In the genomic region with DNA sequence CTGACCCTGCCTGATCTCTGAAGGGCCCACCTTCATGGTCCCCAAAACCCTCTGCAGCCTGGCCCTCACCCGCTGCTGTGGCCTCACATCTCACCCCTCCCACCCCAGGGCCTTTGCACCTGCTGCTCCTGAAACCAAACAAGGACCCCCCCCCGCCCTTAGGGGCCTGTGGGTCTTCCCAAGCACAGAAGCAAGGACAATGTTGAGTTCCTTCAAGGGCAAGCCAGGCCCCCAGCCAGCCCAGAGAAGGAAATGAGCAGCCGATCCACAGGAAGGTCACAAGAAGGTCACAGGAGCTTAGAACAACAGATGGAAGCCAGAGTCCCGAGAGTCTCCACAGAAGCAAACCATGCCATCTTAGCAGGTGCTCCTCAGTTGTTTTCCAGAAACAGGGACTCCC, we compare ENCODE assay signal across 24 cellular contexts. TPM values are rescaled to one million over a fixed set of nuclear protein-coding genes. Genes with fewer than 3 reads are reported as not detected.
DNase-seq lines count a peak whose midpoint lies in the region; ATAC-seq lines count a peak whose summit lies in the region.
"Had no signal": no experiment of that assay in that cellular context is flagged by ENCODE, and none has a peak within 500 bp of the region (broad histone marks: within the 10 kb centered on the region; RNA-seq: fewer than 3 reads in every experiment).

No MANE protein-coding gene starts in this region.

- peaks cover 44% of the 10 kb centered on the region for H3K4me1 Mint-ChIP-seq in dendritic cell treated with granulocyte-macrophage colony-stimulating factor and Interleukin-4, amounts not matched to agents 40 ng/mL and 50 ng/mL, for 4 days (ENCODE audit: low read depth)
- H3K4me1 Mint-ChIP-seq in activated T-helper 1 cell treated with anti-CD3 and anti-CD28 coated beads, Interleukin-12 subunit alpha, Interleukin-12 subunit beta, Interleukin-2, Interleukin-4 antibody, amounts not matched to agents 30 ng/mL and 10 ng/mL and 1 ng/mL, durations not matched to agents 14 hours and 24 hours and 36 hours (ENCODE audit: low read depth): peaks cover 20% of the 10 kb centered on the region

- peak overlapping the region; percentile 74 for H3K4me2 ChIP-seq in BLaER1
- H3K4me2 ChIP-seq: smooth muscle cell had no signal

- no peaks in the 10 kb centered on the region for H3K36me3 Mint-ChIP-seq in dendritic cell treated with granulocyte-macrophage colony-stimulating factor and Interleukin-4, amounts not matched to agents 40 ng/mL and 50 ng/mL, for 4 days (ENCODE audit: low read depth)
- H3K36me3 Mint-ChIP-seq in activated T-helper 1 cell treated with anti-CD3 and anti-CD28 coated beads, Interleukin-12 subunit alpha, Interleukin-12 subunit beta, Interleukin-2, Interleukin-4 antibody, amounts not matched to agents 30 ng/mL and 10 ng/mL and 1 ng/mL, durations not matched to agents 14 hours and 24 hours and 36 hours (ENCODE audit: low read depth): no peaks in the 10 kb centered on the region
- H3K36me3 Mint-ChIP-seq: CD8-positive, alpha-beta T cell had no signal

- no peak for ATAC-seq in GM18870 (IDR thresholded peaks at IDR 0.05; ENCODE audit: unreplicated experiment)
- ATAC-seq: CD8-positive, alpha-beta T cell; HCT116 had no signal

- H3K27ac ChIP-seq in BLaER1: peak overlapping the region; percentile 66
- H3K27ac ChIP-seq: adrenal gland, breast epithelium, coronary artery, left ventricle myocardium inferior had no signal

- H3K27me3 Mint-ChIP-seq in dendritic cell treated with granulocyte-macrophage colony-stimulating factor and Interleukin-4, amounts not matched to agents 40 ng/mL and 50 ng/mL, for 4 days: peaks cover 16% of the 10 kb centered on the region
- no peaks in the 10 kb centered on the region for H3K27me3 Mint-ChIP-seq in activated T-helper 1 cell treated with anti-CD3 and anti-CD28 coated beads, Interleukin-12 subunit alpha, Interleukin-12 subunit beta, Interleukin-2, Interleukin-4 antibody, amounts not matched to agents 30 ng/mL and 10 ng/mL and 1 ng/mL, durations not matched to agents 14 hours and 24 hours and 36 hours (ENCODE audit: insufficient read depth)

- no peaks in the 10 kb centered on the region for H3K9me3 Mint-ChIP-seq in dendritic cell treated with granulocyte-macrophage colony-stimulating factor and Interleukin-4, amounts not matched to agents 40 ng/mL and 50 ng/mL, for 4 days
- H3K9me3 Mint-ChIP-seq in activated T-helper 1 cell treated with anti-CD3 and anti-CD28 coated beads, Interleukin-12 subunit alpha, Interleukin-12 subunit beta, Interleukin-2, Interleukin-4 antibody, amounts not matched to agents 30 ng/mL and 10 ng/mL and 1 ng/mL, durations not matched to agents 14 hours and 24 hours and 36 hours: no peaks in the 10 kb centered on the region
- H3K9me3 Mint-ChIP-seq: CD8-positive, alpha-beta T cell; immature natural killer cell; stimulated activated naive CD8-positive, alpha-beta T cell treated with anti-CD3 and anti-CD28 coated beads, Interleukin-15, Interleukin-2, amounts not matched to agents 100 ng/mL and 50 ng/mL, for 24 hours had no signal

- H3K36me3 ChIP-seq in BLaER1: no peaks in the 10 kb centered on the region
- H3K36me3 ChIP-seq: adrenal gland, breast epithelium, left ventricle myocardium inferior had no signal

- no peaks in the 10 kb centered on the region for H4K20me1 ChIP-seq in BLaER1

- H3K27ac Mint-ChIP-seq in dendritic cell treated with granulocyte-macrophage colony-stimulating factor and Interleukin-4, amounts not matched to agents 40 ng/mL and 50 ng/mL, for 4 days: peak overlapping the region; percentile 69
- H3K27ac Mint-ChIP-seq in activated T-helper 1 cell treated with anti-CD3 and anti-CD28 coated beads, Interleukin-12 subunit alpha, Interleukin-12 subunit beta, Interleukin-2, Interleukin-4 antibody, amounts not matched to agents 30 ng/mL and 10 ng/mL and 1 ng/mL, durations not matched to agents 14 hours and 24 hours and 36 hours: no peak overlapping the region
- H3K27ac Mint-ChIP-seq: CD8-positive, alpha-beta T cell; immature natural killer cell; stimulated activated naive CD8-positive, alpha-beta T cell treated with anti-CD3 and anti-CD28 coated beads, Interleukin-15, Interleukin-2, amounts not matched to agents 100 ng/mL and 50 ng/mL, for 24 hours had no signal

- H3K9me3 ChIP-seq in BLaER1: no peaks in the 10 kb centered on the region
- H3K9me3 ChIP-seq: adrenal gland, breast epithelium, left ventricle myocardium inferior had no signal

- H3K4me3 ChIP-seq in BLaER1: no peak overlapping the region
- H3K4me3 ChIP-seq: adrenal gland, breast epithelium, coronary artery, left ventricle myocardium inferior, smooth muscle cell had no signal

- no peaks in the 10 kb centered on the region for H3K27me3 ChIP-seq in BLaER1
- H3K27me3 ChIP-seq: adrenal gland had no signal

- no peak overlapping the region for H3K4me3 Mint-ChIP-seq in dendritic cell treated with granulocyte-macrophage colony-stimulating factor and Interleukin-4, amounts not matched to agents 40 ng/mL and 50 ng/mL, for 4 days
- H3K4me3 Mint-ChIP-seq in activated T-helper 1 cell treated with anti-CD3 and anti-CD28 coated beads, Interleukin-12 subunit alpha, Interleukin-12 subunit beta, Interleukin-2, Interleukin-4 antibody, amounts not matched to agents 30 ng/mL and 10 ng/mL and 1 ng/mL, durations not matched to agents 14 hours and 24 hours and 36 hours: no peak overlapping the region
- H3K4me3 Mint-ChIP-seq: immature natural killer cell; stimulated activated naive CD8-positive, alpha-beta T cell treated with anti-CD3 and anti-CD28 coated beads, Interleukin-15, Interleukin-2, amounts not matched to agents 100 ng/mL and 50 ng/mL, for 24 hours had no signal

- intact Hi-C loops in dendritic cell treated with granulocyte-macrophage colony-stimulating factor and Interleukin-4, amounts not matched to agents 40 ng/mL and 50 ng/mL, for 4 days (cut with micrococcal nuclease): no loop called here
- intact Hi-C loops in activated T-helper 1 cell treated with anti-CD3 and anti-CD28 coated beads, Interleukin-12 subunit alpha, Interleukin-12 subunit beta, Interleukin-2, Interleukin-4 antibody, amounts not matched to agents 30 ng/mL and 10 ng/mL and 1 ng/mL, durations not matched to agents 14 hours and 24 hours and 36 hours (cut with micrococcal nuclease): no loop called here

- peaks cover 67% of the 10 kb centered on the region for H3K4me1 ChIP-seq in BLaER1
- H3K4me1 ChIP-seq: adrenal gland, breast epithelium had no signal

- peak overlapping the region; percentile 29; the same call in 1 of the 2 replicates for H3K9ac ChIP-seq in BLaER1

- peak; percentile 28 for DNase-seq in GF-D8 (lab: John Stamatoyannopoulos, UW)
- peak; percentile 88 for DNase-seq in NCI-H82 (lab: John Stamatoyannopoulos, UW)
- no peak for DNase-seq in NCI-H187 (lab: John Stamatoyannopoulos, UW)
- no peak for DNase-seq in activated T-helper 1 cell treated with anti-CD3 and anti-CD28 coated beads, Interleukin-12 subunit alpha, Interleukin-12 subunit beta, Interleukin-2, Interleukin-4 antibody, amounts not matched to agents 30 ng/mL and 10 ng/mL and 1 ng/mL, durations not matched to agents 14 hours and 24 hours and 36 hours (ENCODE audit: low spot score)
- DNase-seq: activated CD4-positive, CD25-positive, alpha-beta regulatory T cell treated with anti-CD3 and anti-CD28 coated beads, Interleukin-2, amount 50 U/mL, for 72 hours; activated effector memory CD4-positive, alpha-beta T cell treated with Interleukin-2 at 50 U/mL for 16 hours; adrenal gland; CD8-positive, alpha-beta T cell; DMS79; immature natural killer cell; left ventricle myocardium inferior; NCI-H1694; NCI-H2227 treated with DMSO at 0.1 percent for 48 hours; stimulated activated CD4-positive, alpha-beta T cell treated with anti-CD3 and anti-CD28 coated beads, Interleukin-4, amount 100 ng/mL, for 1 hour; trophoblast cell had no signal

RNA-seq across cellular contexts. Expression of gene PDE6G, which starts 0.5 kb away (rescaled TPM):
- total RNA-seq in activated T-helper 1 cell treated with anti-CD3 and anti-CD28 coated beads, Interleukin-12 subunit alpha, Interleukin-12 subunit beta, Interleukin-2, Interleukin-4 antibody, amounts not matched to agents 30 ng/mL and 10 ng/mL and 1 ng/mL, durations not matched to agents 14 hours and 24 hours and 36 hours: 5.8 and 8.7 TPM in 2 replicates
- total RNA-seq: left ventricle myocardium inferior, SK-MEL-5 had no signal

RNA-seq across cellular contexts. Expression of gene OXLD1, which starts 9.6 kb away (rescaled TPM):
- 54.3 and 57.5 TPM in 2 replicates for total RNA-seq in activated T-helper 1 cell treated with anti-CD3 and anti-CD28 coated beads, Interleukin-12 subunit alpha, Interleukin-12 subunit beta, Interleukin-2, Interleukin-4 antibody, amounts not matched to agents 30 ng/mL and 10 ng/mL and 1 ng/mL, durations not matched to agents 14 hours and 24 hours and 36 hours

RNA-seq across cellular contexts. Expression of gene CCDC137, which starts 9.7 kb away (rescaled TPM):
- 59.3 and 62.1 TPM in 2 replicates for total RNA-seq in activated T-helper 1 cell treated with anti-CD3 and anti-CD28 coated beads, Interleukin-12 subunit alpha, Interleukin-12 subunit beta, Interleukin-2, Interleukin-4 antibody, amounts not matched to agents 30 ng/mL and 10 ng/mL and 1 ng/mL, durations not matched to agents 14 hours and 24 hours and 36 hours

RNA-seq across cellular contexts. Expression of gene TSPAN10, which starts 19.8 kb away (rescaled TPM):
- 0.21 and 0.66 TPM in 2 replicates for total RNA-seq in activated T-helper 1 cell treated with anti-CD3 and anti-CD28 coated beads, Interleukin-12 subunit alpha, Interleukin-12 subunit beta, Interleukin-2, Interleukin-4 antibody, amounts not matched to agents 30 ng/mL and 10 ng/mL and 1 ng/mL, durations not matched to agents 14 hours and 24 hours and 36 hours

RNA-seq across cellular contexts. Expression of gene NPLOC4, which starts 19.9 kb away (rescaled TPM):
- 138 and 157 TPM in 2 replicates for total RNA-seq in activated T-helper 1 cell treated with anti-CD3 and anti-CD28 coated beads, Interleukin-12 subunit alpha, Interleukin-12 subunit beta, Interleukin-2, Interleukin-4 antibody, amounts not matched to agents 30 ng/mL and 10 ng/mL and 1 ng/mL, durations not matched to agents 14 hours and 24 hours and 36 hours

Comparison
In these comparisons a context has a peak if more than half of its experiments do, and no peak if none do; other contexts are left out.
1. DNase-seq: peak in GF-D8 (single experiment) and NCI-H82 (single experiment); none in NCI-H187 (0 of 2) and activated T-helper 1 cell treated with anti-CD3 and anti-CD28 coated beads, Interleukin-12 subunit alpha, Interleukin-12 subunit beta, Interleukin-2, Interleukin-4 antibody, amounts not matched to agents 30 ng/mL and 10 ng/mL and 1 ng/mL, durations not matched to agents 14 hours and 24 hours and 36 hours (single experiment).